21 cellular contexts compared by ENCODE assay signal in genomic region chr18:2451556-2451955, GRCh38.
"Had no signal": no experiment of that assay in that cellular context is flagged by ENCODE, and none has a peak within 500 bp of the region (broad histone marks: within the 10 kb centered on the region; RNA-seq: fewer than 3 reads in every experiment).

No MANE protein-coding gene starts in this region.

- DNase-seq: cortex of kidney; effector memory CD8-positive, alpha-beta T cell; erythroblast; esophagus squamous epithelium; left lung; mammary epithelial cell; mesendoderm; midbrain; naive thymus-derived CD4-positive, alpha-beta T cell; right lobe of liver; small intestine; stimulated activated CD4-positive, alpha-beta T cell treated with anti-CD3 and anti-CD28 coated beads, Interleukin-15, amount 100 ng/mL, for 24 hours; stimulated activated CD4-positive, alpha-beta T cell treated with anti-CD3 and anti-CD28 coated beads, Interleukin-2, amount 100 ng/mL, for 48 hours; stimulated activated naive B cell treated with anti-CD40 and anti-IgM and Interleukin-4, amounts not matched to agents 10 μg/mL and 1 μg/mL and 100 μg/mL, for 72 hours; upper lobe of left lung had no signal

- FAIRE-seq: keratinocyte, small intestine had no signal

- H3K4me1 ChIP-seq: esophagus squamous epithelium, left lung, neural progenitor cell, parathyroid adenoma, right lobe of liver, tibial nerve, upper lobe of left lung, vagina had no signal

- H3K36me3 ChIP-seq: esophagus squamous epithelium, left lung, neural progenitor cell, right lobe of liver, thoracic aorta, tibial nerve, upper lobe of left lung, vagina had no signal

- H3K27me3 ChIP-seq: esophagus squamous epithelium, left lung, neural progenitor cell, right lobe of liver, tibial nerve, upper lobe of left lung, vagina had no signal

- H3K9me3 ChIP-seq: esophagus squamous epithelium, right lobe of liver, thoracic aorta, tibial nerve, upper lobe of left lung, vagina had no signal

- H3K4me3 ChIP-seq: esophagus squamous epithelium, left lung, neural progenitor cell, right lobe of liver, thoracic aorta, tibial nerve, upper lobe of left lung, vagina had no signal

- H3K9ac ChIP-seq: neural progenitor cell, parathyroid adenoma had no signal

- H3K27ac ChIP-seq: esophagus squamous epithelium, left lung, neural progenitor cell, parathyroid adenoma, right lobe of liver, thoracic aorta, tibial nerve, upper lobe of left lung, vagina had no signal
